Comparison of ENCODE assay signal across 26 cellular contexts in the genomic region with DNA sequence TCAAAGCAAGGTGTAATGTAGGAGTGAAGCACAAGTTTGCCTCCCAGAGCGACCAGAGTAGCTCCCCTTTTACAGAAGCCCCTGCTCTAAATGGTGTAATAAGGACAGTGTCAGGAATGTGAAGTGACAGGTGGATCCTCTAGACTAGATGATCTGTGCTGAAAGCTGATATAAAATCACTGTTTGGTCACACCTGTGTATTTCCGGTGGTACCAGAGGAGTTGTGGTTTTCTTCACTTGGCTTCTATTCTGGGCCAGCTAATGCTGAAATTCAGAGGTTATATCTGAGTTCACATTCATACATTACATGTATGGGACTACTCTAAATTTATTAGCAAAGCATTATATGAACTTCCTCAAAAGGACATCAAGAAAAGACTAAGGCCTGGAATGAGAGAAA.
"Had no signal": no experiment of that assay in that cellular context is flagged by ENCODE, and none has a peak within 500 bp of the region (broad histone marks: within the 10 kb centered on the region; RNA-seq: fewer than 3 reads in every experiment).

No MANE protein-coding gene starts in this region.

- DNase-seq: Kasumi-1, MV-4-11, NCI-H1048, NCI-H1105, NCI-H1417, NCI-H1436 treated with DMSO at 0.1 percent for 48 hours, NCI-H1694, NCI-H187 treated with DMSO at 0.1 percent for 48 hours, NCI-H2029 treated with DMSO at 0.1 percent for 48 hours, NCI-H2171 treated with DMSO at 0.1 percent for 48 hours, NCI-H345, NCI-H446 treated with DMSO at 0.1 percent for 48 hours, NCI-H510A treated with DMSO at 0.1 percent for 48 hours, NCI-H526, NCI-H82, Peyer's patch, SIG-M5, SW 1271, T-cell had no signal

- H3K4me1 ChIP-seq: Peyer's patch had no signal

- H3K36me3 ChIP-seq: Peyer's patch had no signal

- H3K9ac ChIP-seq: KMS-11 had no signal

- H3K9me3 ChIP-seq: Peyer's patch, SJSA1 had no signal

- H2AFZ ChIP-seq: PC-9 had no signal

- ATAC-seq: K562, Right ventricle myocardium inferior, T-cell had no signal

- H3K27ac Mint-ChIP-seq: T-cell had no signal

- H3K4me2 ChIP-seq: KMS-11, PC-9 had no signal

- H3K4me3 ChIP-seq: K562, PC-9, Peyer's patch, SJSA1, SK-N-MC had no signal

- H3K9me3 Mint-ChIP-seq: IgD-negative memory B cell, T-cell had no signal

- H3K27me3 Mint-ChIP-seq: IgD-negative memory B cell, T-cell had no signal

- H3K4me3 Mint-ChIP-seq: IgD-negative memory B cell, T-cell had no signal

- H3K27ac ChIP-seq: KMS-11, PC-9, Peyer's patch, SJSA1, SK-N-MC had no signal

- H3K27me3 ChIP-seq: Peyer's patch, SJSA1 had no signal
